ENCODE assay signal across 8 cellular contexts in genomic region chr4:38132140-38132673, GRCh38.
DNase-seq lines count a peak whose midpoint lies in the region; ATAC-seq and TF ChIP-seq lines count a peak whose summit lies in the region.

No MANE protein-coding gene starts in this region.

- peaks cover 1% of the 10 kb centered on the region for H3K36me3 ChIP-seq in kidney epithelial cell (ENCODE audit: control insufficient read depth, insufficient read depth, low read length)

- ATAC-seq in GM18498 (IDR thresholded peaks at IDR 0.05; ENCODE audit: unreplicated experiment) (peak; percentile 77), HG02852 (IDR thresholded peaks at IDR 0.05; ENCODE audit: unreplicated experiment) (peak; percentile 68)

- TF ChIP-seq CTCF in astrocyte of the spinal cord (IDR thresholded peaks at IDR 0.05; ENCODE audit: low read depth, low read length) (no peak), kidney epithelial cell (IDR thresholded peaks at IDR 0.05; ENCODE audit: insufficient read depth, low read length, poor library complexity, severe bottlenecking) (no peak)

- DNase-seq in T follicular helper cell (ENCODE audit: low read depth) (peak; percentile 42), astrocyte of the spinal cord (ENCODE audit: low read depth, low spot score) (peak; percentile 98), kidney epithelial cell (ENCODE audit: low read depth) (peak; percentile 97), GDM1 (lab: John Stamatoyannopoulos, UW) (no peak), NCI-H774 (lab: John Stamatoyannopoulos, UW) (no peak)
- DNase-seq in stimulated activated CD4-positive, alpha-beta T cell treated with anti-CD3 and anti-CD28 coated beads, Interleukin-1b, Interleukin-23, amount 100 ng/mL, for 48 hours: peak; percentile 82

- no peaks in the 10 kb centered on the region for H3K27me3 ChIP-seq in kidney epithelial cell (ENCODE audit: control insufficient read depth, insufficient read depth, low read length)

- no peak overlapping the region for H3K4me3 ChIP-seq in astrocyte of the spinal cord (ENCODE audit: low read depth, low read length)
- no peak overlapping the region for H3K4me3 ChIP-seq in kidney epithelial cell (ENCODE audit: low read depth, low read length)

- in situ Hi-C loops in astrocyte of the spinal cord (cut with HindIII; ENCODE audit: low sequenced_read_pairs): no loop called here

Comparison
In these comparisons a context has a peak if more than half of its experiments do, and no peak if none do; other contexts are left out.
1. DNase-seq: peak in T follicular helper cell (single experiment), astrocyte of the spinal cord (single experiment), kidney epithelial cell (single experiment) and stimulated activated CD4-positive, alpha-beta T cell treated with anti-CD3 and anti-CD28 coated beads, Interleukin-1b, Interleukin-23, amount 100 ng/mL, for 48 hours (single experiment); none in GDM1 (single experiment) and NCI-H774 (single experiment).